Comparison of ENCODE assay signal across 22 cellular contexts in genomic region chr5:137191179-137191578, GRCh38.
"Had no signal": no experiment of that assay in that cellular context is flagged by ENCODE, and none has a peak within 500 bp of the region (broad histone marks: within the 10 kb centered on the region; RNA-seq: fewer than 3 reads in every experiment).

No MANE protein-coding gene starts in this region.

- ATAC-seq: left cardiac atrium; lower lobe of right lung; stimulated activated naive CD8-positive, alpha-beta T cell treated with anti-CD3 and anti-CD28 coated beads, Interleukin-15, Interleukin-2, amounts not matched to agents 100 U/mL and 50 U/mL, for 24 hours had no signal

- H3K4me1 ChIP-seq: esophagus muscularis mucosa, lower lobe of right lung, right atrium auricular region, suprapubic skin, upper lobe of left lung had no signal

- H3K36me3 ChIP-seq: adrenal gland, brain microvascular endothelial cell, esophagus muscularis mucosa, lower lobe of right lung, right atrium auricular region, suprapubic skin, upper lobe of left lung, WERI-Rb-1 had no signal

- H3K4me3 ChIP-seq: adrenal gland, esophagus muscularis mucosa, lower lobe of right lung, right atrium auricular region, suprapubic skin, upper lobe of left lung had no signal

- DNase-seq: activated CD4-positive, alpha-beta T cell treated with anti-CD3 and anti-CD28 coated beads, Interleukin-2, amount 50 U/mL, for 48 hours; activated effector memory CD4-positive, alpha-beta T cell treated with Interleukin-2 at 50 U/mL for 16 hours; activated naive CD4-positive, alpha-beta T cell treated with anti-CD3 and anti-CD28 coated beads, Interleukin-2, amount 50 U/mL, for 16 hours; activated T-cell treated with anti-CD3 and anti-CD28 coated beads, Interleukin-2, amount 50 U/mL, for 1 hour; adrenal gland; brain microvascular endothelial cell; cortex of kidney; effector CD4-positive, alpha-beta T cell; glutamatergic neuron; left cardiac atrium; lower lobe of right lung; nucleus accumbens; small intestine; stimulated activated CD4-positive, alpha-beta T cell treated with anti-CD3 and anti-CD28 coated beads, Interleukin-4, amount 100 ng/mL, for 4 hours; stimulated activated CD8-positive, alpha-beta memory T cell treated with anti-CD3 and anti-CD28 coated beads, Interleukin-4, amount 100 ng/mL, for 48 hours; stimulated activated naive CD8-positive, alpha-beta T cell treated with anti-CD3 and anti-CD28 coated beads, Interleukin-15, Interleukin-2, amounts not matched to agents 100 U/mL and 50 U/mL, for 24 hours; T-helper 1 cell; WERI-Rb-1 had no signal

- H3K27me3 ChIP-seq: adrenal gland, brain microvascular endothelial cell, esophagus muscularis mucosa, right atrium auricular region, suprapubic skin, upper lobe of left lung had no signal

- H3K27ac ChIP-seq: brain microvascular endothelial cell, lower lobe of right lung, suprapubic skin, upper lobe of left lung, WERI-Rb-1 had no signal

- H3K9me3 ChIP-seq: adrenal gland, esophagus muscularis mucosa, lower lobe of right lung, right atrium auricular region, suprapubic skin, upper lobe of left lung had no signal
